ENCODE assay signal across 19 cellular contexts in genomic region chr1:8293141-8293540, GRCh38. TPM values are rescaled to one million over a fixed set of nuclear protein-coding genes. Genes with fewer than 3 reads are reported as not detected.
DNase-seq lines count a peak whose midpoint lies in the region; ATAC-seq, FAIRE-seq and TF ChIP-seq lines count a peak whose summit lies in the region.
"Had no signal": no experiment of that assay in that cellular context is flagged by ENCODE, and none has a peak within 500 bp of the region (broad histone marks: within the 10 kb centered on the region; RNA-seq: fewer than 3 reads in every experiment).

No MANE protein-coding gene starts in this region.

- no peak for ATAC-seq in IMR-90 (ENCODE audit: low read depth)
- ATAC-seq in foreskin keratinocyte = no peak

- dilution Hi-C loops in IMR-90 (cut with HindIII; ENCODE audit: low sequenced_read_pairs, unreplicated experiment) = no loop called here

- no peak overlapping the region for H2BK20ac ChIP-seq in IMR-90 (ENCODE audit: low read depth, low read length)

- no peak overlapping the region for H2BK12ac ChIP-seq in neuronal stem cell (ENCODE audit: low read length)

- H3K27ac ChIP-seq in IMR-90 (ENCODE audit: insufficient read depth, low read length) (no peak overlapping the region), duodenal mucosa (ENCODE audit: low read depth, low read length) (peak overlapping the region; percentile 34), neuronal stem cell (replicated peaks; ENCODE audit: low read length) (no peak overlapping the region), foreskin keratinocyte (no peak overlapping the region)
- H3K27ac ChIP-seq: SJSA1 had no signal

- no peaks in the 10 kb centered on the region for H3K27me3 ChIP-seq in IMR-90 (ENCODE audit: control insufficient read depth, insufficient read depth, low read length)
- H3K27me3 ChIP-seq in duodenal mucosa (ENCODE audit: control insufficient read depth in 1 of 2, insufficient read depth in 2 of 2, low read length in 2 of 2) = no peaks in the 10 kb centered on the region
- peaks cover 0 to 3% (median 0%) of the 10 kb centered on the region in 3 experiments for H3K27me3 ChIP-seq in neuronal stem cell (ENCODE audit: control insufficient read depth in 3 of 3, insufficient read depth in 3 of 3, low read depth in 1 of 3, low read length in 3 of 3)
- no peaks in the 10 kb centered on the region for H3K27me3 ChIP-seq in foreskin keratinocyte
- H3K27me3 ChIP-seq: SJSA1 had no signal

- H2BK120ac ChIP-seq in IMR-90 (ENCODE audit: low read depth, low read length) = no peak overlapping the region
- H2BK120ac ChIP-seq in neuronal stem cell (ENCODE audit: low read depth, low read length) = no peak overlapping the region

- H3K14ac ChIP-seq in IMR-90 (replicated peaks; ENCODE audit: low read depth, low read length) = peak overlapping the region; percentile 66; the same call in 1 of the 2 replicates
- H3K14ac ChIP-seq in neuronal stem cell (ENCODE audit: low read length) = no peak overlapping the region

- intact Hi-C loops in IMR-90 (cut with micrococcal nuclease) = no loop called here

- H2AK9ac ChIP-seq in IMR-90 (replicated peaks; ENCODE audit: low read depth, low read length, poor library complexity) = no peak overlapping the region

- H4K5ac ChIP-seq in IMR-90 (ENCODE audit: low read depth, low read length) = no peak overlapping the region

- H4K91ac ChIP-seq in IMR-90 (ENCODE audit: insufficient read depth, low read depth, low read length) (no peak overlapping the region), neuronal stem cell (ENCODE audit: low read depth, low read length, poor library complexity) (no peak overlapping the region)

- no peak overlapping the region for H3K23ac ChIP-seq in IMR-90 (ENCODE audit: low read depth, low read length)
- no peak overlapping the region for H3K23ac ChIP-seq in neuronal stem cell (ENCODE audit: low read depth, low read length, poor library complexity)

- no peaks in the 10 kb centered on the region; the same call in 1 of the 2 replicates for H3K9me1 ChIP-seq in IMR-90 (ENCODE audit: insufficient read depth, low read length)

- TF ChIP-seq CTCF in IMR-90 (conservative IDR thresholded peaks at IDR 0.05; ENCODE audit: low read depth, low read length) (no peak), foreskin keratinocyte (conservative IDR thresholded peaks at IDR 0.05) (no peak)

- no peak for TF ChIP-seq POLR2A in IMR-90 (IDR thresholded peaks at IDR 0.05; ENCODE audit: low read depth, low read length)

- H3K4ac ChIP-seq in IMR-90 (ENCODE audit: low read depth, low read length) = no peak overlapping the region
- H3K4ac ChIP-seq in neuronal stem cell (ENCODE audit: low read length) = no peak overlapping the region

- H3K4me2 ChIP-seq in IMR-90 (ENCODE audit: low read depth, low read length) = no peak overlapping the region
- no peak overlapping the region for H3K4me2 ChIP-seq in neuronal stem cell (ENCODE audit: insufficient read depth, low read length, poor library complexity, severe bottlenecking)

- no peak overlapping the region for H4K8ac ChIP-seq in IMR-90 (ENCODE audit: low read depth in 2 of 2, low read length in 2 of 2)
- H4K8ac ChIP-seq in neuronal stem cell (ENCODE audit: low read depth, low read length) = no peak overlapping the region

- no peaks in the 10 kb centered on the region for H3K79me1 ChIP-seq in IMR-90 (ENCODE audit: low read depth in 1 of 2, low read length in 2 of 2)
- H3K79me1 ChIP-seq in neuronal stem cell (ENCODE audit: low read depth, low read length) = no peaks in the 10 kb centered on the region

- no peak overlapping the region for H3K4me3 ChIP-seq in IMR-90 (ENCODE audit: insufficient read depth, low read depth, low read length)
- no peak overlapping the region for H3K4me3 ChIP-seq in duodenal mucosa (ENCODE audit: low read depth in 1 of 2, low read length in 2 of 2)
- H3K4me3 ChIP-seq in neuronal stem cell (ENCODE audit: low read length in 2 of 2) = no peak overlapping the region
- H3K4me3 ChIP-seq: SJSA1 had no signal

- DNase-seq in IMR-90 (no peak), neuronal stem cell (ENCODE audit: low spot score) (no peak), urothelium cell line (ENCODE audit: low spot score) (peak; percentile 38), SIG-M5 treated with dmso at 0.1 percent for 504 hours (lab: John Stamatoyannopoulos, UW; ENCODE audit: unreplicated experiment) (no peak), foreskin keratinocyte (no peak)
- no peak for DNase-seq in activated CD4-positive, alpha-beta T cell treated with anti-CD3 and anti-CD28 coated beads, Interleukin-2, amount 50 U/mL, for 48 hours
- DNase-seq: ACHN, COR-L47, DMS53, KBM-7, NCI-H1436, NCI-H2029, NCI-H2171, NCI-H446, NCI-H69, OCI-M1 had no signal

- POLR2A ChIA-PET in IMR-90 (lab: Charles Lee; ENCODE audit: unreplicated experiment) = no interaction called here

- WGBS in IMR-90 (ENCODE audit: extremely low coverage in 2 of 2, insufficient read length in 1 of 2), 2 experiments = no CpG with 5 or more reads among the region's 6 CpGs
- no CpG with 5 or more reads among the region's 6 CpGs for WGBS in neuronal stem cell (ENCODE audit: extremely low coverage in 2 of 2, insufficient read length in 2 of 2, insufficient replicate concordance in 1 of 2), 2 donors

- in situ Hi-C loops in IMR-90 (cut with MboI; ENCODE audit: low sequenced_read_pairs) = no loop called here

- H3K9me3 ChIP-seq in IMR-90 (ENCODE audit: control insufficient read depth, insufficient read depth, low read length) (no peaks in the 10 kb centered on the region), duodenal mucosa (ENCODE audit: control insufficient read depth in 1 of 2, low read length in 2 of 2) (no peaks in the 10 kb centered on the region), neuronal stem cell (replicated peaks in 1 of 2; ENCODE audit: control insufficient read depth in 2 of 2, insufficient read depth in 1 of 2, low read depth in 1 of 2, low read length in 2 of 2) (no peaks in the 10 kb centered on the region)
- H3K9me3 ChIP-seq: SJSA1 had no signal

- H2AFZ ChIP-seq in IMR-90 (replicated peaks; ENCODE audit: low read length, poor library complexity) (no peak overlapping the region), neuronal stem cell (ENCODE audit: low read length) (no peak overlapping the region)

- peaks cover 2% of the 10 kb centered on the region; the same call in 1 of the 2 replicates for H3K4me1 ChIP-seq in IMR-90 (ENCODE audit: control insufficient read depth, insufficient read depth, low read length)
- H3K4me1 ChIP-seq in duodenal mucosa (ENCODE audit: control insufficient read depth in 1 of 2, insufficient read depth in 2 of 2, low read length in 2 of 2) = peaks cover 3 to 4% of the 10 kb centered on the region in 2 donors
- H3K4me1 ChIP-seq in neuronal stem cell (ENCODE audit: control insufficient read depth in 2 of 2, insufficient read depth in 1 of 2, low read depth in 1 of 2, low read length in 2 of 2) = peaks cover 0 to 3% of the 10 kb centered on the region in 2 donors
- H3K4me1 ChIP-seq in foreskin keratinocyte = no peaks in the 10 kb centered on the region
- H3K4me1 ChIP-seq: SJSA1 had no signal

- H2AK5ac ChIP-seq in IMR-90 (ENCODE audit: low read depth, low read length) (no peak overlapping the region), neuronal stem cell (ENCODE audit: low read depth, low read length) (peak overlapping the region; percentile 75)

- H4K20me1 ChIP-seq in IMR-90 (ENCODE audit: insufficient read depth, low read length) = no peaks in the 10 kb centered on the region

- FAIRE-seq in urothelium cell line (lab: Jason Lieb, UNC) = no peak
- FAIRE-seq: H54 had no signal

- CTCF ChIA-PET in IMR-90 (lab: Yijun Ruan, JAX) = no interaction called here

- no peak overlapping the region for H3K18ac ChIP-seq in IMR-90 (ENCODE audit: low read depth, low read length)
- no peak overlapping the region for H3K18ac ChIP-seq in neuronal stem cell (ENCODE audit: low read length)

- H2BK15ac ChIP-seq in IMR-90 (ENCODE audit: low read depth, low read length) (no peak overlapping the region), neuronal stem cell (ENCODE audit: low read length) (no peak overlapping the region)

- no peak for TF ChIP-seq RAD21 in IMR-90 (IDR thresholded peaks at IDR 0.05; ENCODE audit: low read length)

- H3K36me3 ChIP-seq in IMR-90 (ENCODE audit: control insufficient read depth, insufficient read depth, low read length) (no peaks in the 10 kb centered on the region), duodenal mucosa (ENCODE audit: control insufficient read depth in 1 of 2, insufficient read depth in 2 of 2, low read length in 2 of 2) (no peaks in the 10 kb centered on the region), neuronal stem cell (replicated peaks in 1 of 2; ENCODE audit: control insufficient read depth in 2 of 2, insufficient read depth in 2 of 2, low read length in 2 of 2) (no peaks in the 10 kb centered on the region)
- H3K36me3 ChIP-seq: SJSA1 had no signal

- H2BK5ac ChIP-seq in IMR-90 (ENCODE audit: low read depth, low read length, poor library complexity, severe bottlenecking) (no peak overlapping the region), neuronal stem cell (ENCODE audit: low read length) (no peak overlapping the region)

- H3K9ac ChIP-seq in IMR-90 (ENCODE audit: low read depth, low read length) = no peak overlapping the region
- no peak overlapping the region for H3K9ac ChIP-seq in duodenal mucosa (ENCODE audit: low read depth in 1 of 2, low read length in 2 of 2)
- no peak overlapping the region for H3K9ac ChIP-seq in neuronal stem cell (ENCODE audit: low read depth, low read length, poor library complexity)

- no peak overlapping the region for H3K56ac ChIP-seq in IMR-90 (ENCODE audit: extremely low read depth, insufficient read depth, low read length)

- BruUV-seq in IMR-90 (replicated peaks; lab: Mats Ljungman, UMichigan) = no TSS peak

TF ChIP-seq in IMR-90, 13 proteins besides CTCF, POLR2A, EP300 and RAD21:
- TF ChIP-seq MAZ (IDR thresholded peaks at IDR 0.05; ENCODE audit: borderline replicate concordance, low read depth, low read length) (no peak), MAFK (IDR thresholded peaks at IDR 0.05; ENCODE audit: low read depth, low read length) (no peak), ELK1 (IDR thresholded peaks at IDR 0.05; ENCODE audit: borderline replicate concordance, low read depth, low read length) (no peak)
TF ChIP-seq in IMR-90: peak in this region for 0.

RNA-seq across cellular contexts. Expression of gene SLC45A1, which starts 24.8 kb away (rescaled TPM):
- 0.72 and 0.83 TPM in 2 replicates for total RNA-seq in IMR-90 (2012; rRNA removed)
- 3.1 and 3.9 TPM in 2 replicates for polyA plus RNA-seq in IMR-90 (2012; rRNA removed)
- polyA plus RNA-seq in IMR-90 (2012; cell fraction: cytosol; rRNA removed) = 3.4 and 7.6 TPM in 2 replicates
- 2.9 and 7.4 TPM in 2 replicates for polyA plus RNA-seq in IMR-90 (2012; cell fraction: nucleus; rRNA removed; ENCODE audit: low replicate concordance)
- 1.7 TPM for polyA plus RNA-seq in neuronal stem cell (2013, experiment 1 of 2)
- 1.7 TPM for polyA plus RNA-seq in neuronal stem cell (2013, experiment 2 of 2)
- total RNA-seq in foreskin keratinocyte = 0.42 and 0.61 TPM in 2 replicates
- 0.40 and 0.58 TPM in 2 replicates for polyA plus RNA-seq in foreskin keratinocyte
